In the genomic region with DNA sequence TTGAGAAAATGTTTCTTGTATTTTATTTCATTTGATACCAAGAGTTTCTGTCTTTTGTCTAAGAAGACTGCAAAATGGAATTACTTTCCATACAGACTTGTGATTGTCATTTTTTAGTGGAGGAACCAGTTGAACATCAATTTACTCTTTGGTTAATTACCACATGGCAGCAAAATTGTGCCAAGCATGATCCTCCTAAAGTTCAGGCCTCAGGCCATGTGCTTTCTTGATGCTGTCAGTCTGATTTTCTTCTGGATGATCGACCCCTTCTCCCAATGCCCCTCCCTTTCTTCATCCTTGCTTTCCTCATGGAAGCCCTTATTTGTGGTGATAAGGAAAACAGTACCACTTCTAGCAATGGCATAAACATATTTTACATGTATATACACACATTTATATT, we compare ENCODE assay signal across 22 cellular contexts.
"Had no signal": no experiment of that assay in that cellular context is flagged by ENCODE, and none has a peak within 500 bp of the region (broad histone marks: within the 10 kb centered on the region; RNA-seq: fewer than 3 reads in every experiment).

No MANE protein-coding gene starts in this region.

- DNase-seq: activated CD4-positive, alpha-beta T cell treated with anti-CD3 and anti-CD28 coated beads for 1 hour; activated CD8-positive, alpha-beta memory T cell treated with anti-CD3 and anti-CD28 coated beads for 24 hours; activated CD8-positive, alpha-beta memory T cell treated with anti-CD3 and anti-CD28 coated beads, Interleukin-2, amount 50 U/mL, for 4 hours; activated T-cell treated with anti-CD3 and anti-CD28 coated beads, Interleukin-2, amount 50 U/mL, for 24 hours; effector memory CD4-positive, alpha-beta T cell; head of caudate nucleus; hypothalamus; left ventricle myocardium inferior; naive thymus-derived CD8-positive, alpha-beta T cell; ovary; right cardiac atrium; stimulated activated CD4-positive, alpha-beta T cell treated with anti-CD3 and anti-CD28 coated beads, Interleukin-12 subunit alpha, Interleukin-12 subunit beta, amount 100 ng/mL, for 4 hours; stomach; T-helper 9 cell had no signal

- H3K27ac ChIP-seq: esophagus muscularis mucosa, left ventricle myocardium inferior, neutrophil, ovary, prostate gland, stomach, suprapubic skin, tibial nerve had no signal

- FAIRE-seq: astrocyte, colon, frontal cortex had no signal

- H3K36me3 ChIP-seq: esophagus muscularis mucosa, left ventricle myocardium inferior, neutrophil, ovary, prostate gland, stomach, suprapubic skin, tibial nerve had no signal

- H3K4me1 ChIP-seq: esophagus muscularis mucosa, prostate gland, stomach, suprapubic skin, tibial nerve had no signal

- H3K27me3 ChIP-seq: esophagus muscularis mucosa, neutrophil, ovary, stomach, suprapubic skin, tibial nerve had no signal

- H3K4me3 ChIP-seq: esophagus muscularis mucosa, left ventricle myocardium inferior, ovary, prostate gland, stomach, suprapubic skin, tibial nerve had no signal

- H3K9me3 ChIP-seq: esophagus muscularis mucosa, left ventricle myocardium inferior, neutrophil, ovary, prostate gland, stomach, suprapubic skin, tibial nerve had no signal
